ENCODE assay signal across 8 cellular contexts in the genomic region with DNA sequence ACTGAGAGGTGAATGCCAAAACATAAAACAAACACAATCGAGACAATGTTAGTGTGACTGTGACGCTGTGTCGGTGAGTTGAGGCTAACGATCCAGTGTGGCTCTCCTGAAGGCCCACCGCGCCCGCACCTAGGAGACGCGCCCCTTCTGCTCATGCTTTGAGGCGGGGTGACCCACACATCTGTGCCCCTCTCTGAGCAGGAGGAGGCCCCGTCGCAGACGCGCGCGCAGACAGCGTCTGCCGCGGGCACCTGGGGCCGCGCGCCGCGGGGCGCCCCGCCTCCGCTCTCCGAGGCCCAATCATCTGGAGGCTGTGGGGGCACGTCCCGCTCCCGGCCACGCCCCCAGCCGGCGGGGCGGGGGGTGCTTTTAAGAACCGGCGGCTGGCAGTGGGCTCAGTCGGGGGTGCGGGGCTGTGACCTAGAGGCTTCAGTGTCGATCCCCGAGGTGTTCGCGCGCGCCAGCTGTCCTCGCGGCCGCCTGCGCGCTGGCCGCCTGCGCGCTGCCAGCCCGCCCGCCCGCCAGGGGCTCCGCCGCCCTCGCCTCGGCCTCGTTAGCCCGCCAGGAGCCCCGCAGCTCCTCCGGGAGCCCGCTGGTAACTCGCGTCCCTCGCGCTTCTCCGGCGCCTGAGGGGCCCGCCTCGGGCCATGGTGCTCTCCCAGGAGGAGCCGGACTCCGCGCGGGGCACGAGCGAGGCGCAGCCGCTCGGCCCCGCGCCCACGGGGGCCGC. TPM values are rescaled to one million over a fixed set of nuclear protein-coding genes. Genes with fewer than 3 reads are reported as not detected.
A peak's percentile ranks its signal among the peaks of the same experiment; 100 is the strongest.
DNase-seq lines count a peak whose midpoint lies in the region; ATAC-seq and TF ChIP-seq lines count a peak whose summit lies in the region.

A gene with protein sequence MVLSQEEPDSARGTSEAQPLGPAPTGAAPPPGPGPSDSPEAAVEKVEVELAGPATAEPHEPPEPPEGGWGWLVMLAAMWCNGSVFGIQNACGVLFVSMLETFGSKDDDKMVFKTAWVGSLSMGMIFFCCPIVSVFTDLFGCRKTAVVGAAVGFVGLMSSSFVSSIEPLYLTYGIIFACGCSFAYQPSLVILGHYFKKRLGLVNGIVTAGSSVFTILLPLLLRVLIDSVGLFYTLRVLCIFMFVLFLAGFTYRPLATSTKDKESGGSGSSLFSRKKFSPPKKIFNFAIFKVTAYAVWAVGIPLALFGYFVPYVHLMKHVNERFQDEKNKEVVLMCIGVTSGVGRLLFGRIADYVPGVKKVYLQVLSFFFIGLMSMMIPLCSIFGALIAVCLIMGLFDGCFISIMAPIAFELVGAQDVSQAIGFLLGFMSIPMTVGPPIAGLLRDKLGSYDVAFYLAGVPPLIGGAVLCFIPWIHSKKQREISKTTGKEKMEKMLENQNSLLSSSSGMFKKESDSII (plus strand): TSS at position 398 of the 730 bp plus-strand sequence. CDS start 250 bp downstream, at position 648.

- H3K4me1 ChIP-seq in HUES48 (ENCODE audit: control insufficient read depth, insufficient read depth, low read length) (peaks cover 35% of the 10 kb centered on the region), Peyer's patch (peaks cover 0 to 5% (median 0%) of the 10 kb centered on the region in 4 donors), neutrophil (ENCODE audit: control insufficient read depth in 1 of 2, insufficient read depth in 1 of 2, low read depth in 1 of 2, low read length in 1 of 2) (peaks cover 17 to 20% of the 10 kb centered on the region in 2 experiments), testis (no peaks in the 10 kb centered on the region)

- intact Hi-C loops in activated T-helper 1 cell treated with anti-CD3 and anti-CD28 coated beads, Interleukin-12 subunit alpha, Interleukin-12 subunit beta, Interleukin-2, Interleukin-4 antibody, amounts not matched to agents 30 ng/mL and 10 ng/mL and 1 ng/mL, durations not matched to agents 14 hours and 24 hours and 36 hours (cut with micrococcal nuclease), result loop anchor here (1.0 to 5.0 kb wide), 3 partner anchors 123 to 395 kb away; a partner anchor contains a TSS
- intact Hi-C loops in testis (cut with DNase I; ENCODE audit: low total_unique reads), result no loop called here

- H3K27ac ChIP-seq in HUES48 (ENCODE audit: low read depth, low read length), result no peak within 1 kb of the TSS
- H3K27ac ChIP-seq in Peyer's patch, result peak within 1 kb of the TSS in 1 of 4 donors; percentile 52
- no peak within 1 kb of the TSS for H3K27ac ChIP-seq in neutrophil
- H3K27ac ChIP-seq in testis, result peak within 1 kb of the TSS in 1 of 2 donors; percentile 62

- peaks cover 25% of the 10 kb centered on the region for H3K4me1 Mint-ChIP-seq in activated T-helper 1 cell treated with anti-CD3 and anti-CD28 coated beads, Interleukin-12 subunit alpha, Interleukin-12 subunit beta, Interleukin-2, Interleukin-4 antibody, amounts not matched to agents 30 ng/mL and 10 ng/mL and 1 ng/mL, durations not matched to agents 14 hours and 24 hours and 36 hours (ENCODE audit: low read depth)

- H3K27me3 ChIP-seq in HUES48 (ENCODE audit: control insufficient read depth, insufficient read depth, low read length) (peaks cover 26% of the 10 kb centered on the region), Peyer's patch (no peaks in the 10 kb centered on the region), neutrophil (peaks cover 65% of the 10 kb centered on the region), testis (no peaks in the 10 kb centered on the region)

- no peaks in the 10 kb centered on the region for H3K36me3 Mint-ChIP-seq in activated T-helper 1 cell treated with anti-CD3 and anti-CD28 coated beads, Interleukin-12 subunit alpha, Interleukin-12 subunit beta, Interleukin-2, Interleukin-4 antibody, amounts not matched to agents 30 ng/mL and 10 ng/mL and 1 ng/mL, durations not matched to agents 14 hours and 24 hours and 36 hours (ENCODE audit: low read depth)

- WGBS in testis, 2 donors, result 0 to 1% methylated on average over 10 to 79 of the region's 86 CpGs

- H3K27ac Mint-ChIP-seq in activated T-helper 1 cell treated with anti-CD3 and anti-CD28 coated beads, Interleukin-12 subunit alpha, Interleukin-12 subunit beta, Interleukin-2, Interleukin-4 antibody, amounts not matched to agents 30 ng/mL and 10 ng/mL and 1 ng/mL, durations not matched to agents 14 hours and 24 hours and 36 hours, result peak within 1 kb of the TSS; percentile 18

- H3K4me3 Mint-ChIP-seq in activated T-helper 1 cell treated with anti-CD3 and anti-CD28 coated beads, Interleukin-12 subunit alpha, Interleukin-12 subunit beta, Interleukin-2, Interleukin-4 antibody, amounts not matched to agents 30 ng/mL and 10 ng/mL and 1 ng/mL, durations not matched to agents 14 hours and 24 hours and 36 hours, result peak within 1 kb of the TSS; percentile 88

- peak within 1 kb of the TSS; percentile 63 for H3K9ac ChIP-seq in HUES48 (ENCODE audit: low read depth, low read length)

- peak; percentile 69 for DNase-seq in DMS 273 treated with DMSO at 0.1 percent for 48 hours (lab: John Stamatoyannopoulos, UW)
- DNase-seq in Peyer's patch, result peak; percentile 56 to 81 (median 73)
- peak; percentile 66 for DNase-seq in activated T-helper 1 cell treated with anti-CD3 and anti-CD28 coated beads, Interleukin-12 subunit alpha, Interleukin-12 subunit beta, Interleukin-2, Interleukin-4 antibody, amounts not matched to agents 30 ng/mL and 10 ng/mL and 1 ng/mL, durations not matched to agents 14 hours and 24 hours and 36 hours (ENCODE audit: low spot score)
- peak; percentile 10 to 52 for DNase-seq in foreskin fibroblast
- DNase-seq in testis, result peak; percentile 78

- peak; percentile 88 for ATAC-seq in GM21390 (IDR thresholded peaks at IDR 0.05; ENCODE audit: unreplicated experiment)

- H3K4me3 ChIP-seq in HUES48 (ENCODE audit: low read depth, low read length), result peak within 1 kb of the TSS; percentile 83
- H3K4me3 ChIP-seq in Peyer's patch, result peak within 1 kb of the TSS; percentile 49 to 75 (median 74)
- H3K4me3 ChIP-seq in foreskin fibroblast (ENCODE audit: low read depth in 1 of 2, low read length in 2 of 2), result peak within 1 kb of the TSS; percentile 37 to 48
- H3K4me3 ChIP-seq in neutrophil (ENCODE audit: low read depth in 1 of 2, low read length in 1 of 2), result peak within 1 kb of the TSS; percentile 47 to 53
- peak within 1 kb of the TSS; percentile 64 to 67 for H3K4me3 ChIP-seq in testis

- peaks cover 14% of the 10 kb centered on the region for H3K27me3 Mint-ChIP-seq in activated T-helper 1 cell treated with anti-CD3 and anti-CD28 coated beads, Interleukin-12 subunit alpha, Interleukin-12 subunit beta, Interleukin-2, Interleukin-4 antibody, amounts not matched to agents 30 ng/mL and 10 ng/mL and 1 ng/mL, durations not matched to agents 14 hours and 24 hours and 36 hours (ENCODE audit: insufficient read depth)

- TF ChIP-seq CTCF in Peyer's patch (IDR thresholded peaks at IDR 0.05) (no peak), foreskin fibroblast (IDR thresholded peaks at IDR 0.05; ENCODE audit: low read depth, low read length) (no peak), neutrophil (IDR thresholded peaks at IDR 0.05) (no peak), testis (IDR thresholded peaks at IDR 0.05) (no peak)

- H3K9me3 ChIP-seq in HUES48 (ENCODE audit: control insufficient read depth, insufficient read depth, low read length) (no peaks in the 10 kb centered on the region), Peyer's patch (no peaks in the 10 kb centered on the region), neutrophil (no peaks in the 10 kb centered on the region), testis (no peaks in the 10 kb centered on the region)

- no peaks in the 10 kb centered on the region for H3K36me3 ChIP-seq in HUES48 (ENCODE audit: control insufficient read depth, insufficient read depth, low read length)
- no peaks in the 10 kb centered on the region for H3K36me3 ChIP-seq in Peyer's patch
- H3K36me3 ChIP-seq in neutrophil, result no peaks in the 10 kb centered on the region
- H3K36me3 ChIP-seq in testis (ENCODE audit: low read depth, missing control alignments), result no peaks in the 10 kb centered on the region

- TF ChIP-seq POLR2A in Peyer's patch (IDR thresholded peaks at IDR 0.05), result peak in 1 of 2 donors; percentile 17
- TF ChIP-seq POLR2A in testis (IDR thresholded peaks at IDR 0.05), result no peak

- H3K9me3 Mint-ChIP-seq in activated T-helper 1 cell treated with anti-CD3 and anti-CD28 coated beads, Interleukin-12 subunit alpha, Interleukin-12 subunit beta, Interleukin-2, Interleukin-4 antibody, amounts not matched to agents 30 ng/mL and 10 ng/mL and 1 ng/mL, durations not matched to agents 14 hours and 24 hours and 36 hours, result no peaks in the 10 kb centered on the region

RNA-seq across cellular contexts. Expression of the gene that starts here (rescaled TPM):
- total RNA-seq in Peyer's patch (1 to 10 TPM; 2.5 to 9.5 (median 9.3) TPM), testis (10 to 100 TPM; 12.0 to 16.9 TPM)
- total RNA-seq in activated T-helper 1 cell treated with anti-CD3 and anti-CD28 coated beads, Interleukin-12 subunit alpha, Interleukin-12 subunit beta, Interleukin-2, Interleukin-4 antibody, amounts not matched to agents 30 ng/mL and 10 ng/mL and 1 ng/mL, durations not matched to agents 14 hours and 24 hours and 36 hours, result 2.8 and 3.2 TPM in 2 replicates
- polyA plus RNA-seq in testis (ENCODE audit: insufficient read depth, low read depth, low replicate concordance), result 9.0 TPM
